ENCODE assay signal across 13 cellular contexts in the genomic region with DNA sequence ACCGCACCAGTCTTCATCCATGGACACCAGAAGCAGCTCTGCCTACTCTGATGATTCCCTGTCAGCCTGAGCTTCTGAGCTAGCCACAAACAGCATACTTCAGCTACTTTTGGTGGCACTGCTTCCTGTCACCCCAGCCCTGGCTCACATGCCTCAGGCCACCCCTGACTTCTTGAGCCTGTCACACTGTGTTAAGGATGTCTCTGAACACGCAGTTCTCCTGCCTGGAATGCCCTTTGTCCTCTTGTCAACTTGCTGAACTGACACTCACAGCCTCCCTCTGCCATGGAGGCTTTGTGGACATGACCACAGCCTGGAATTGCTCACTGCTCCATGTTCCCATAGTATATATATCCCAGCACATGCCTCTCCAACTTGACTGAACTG. TPM values are rescaled to one million over a fixed set of nuclear protein-coding genes. Genes with fewer than 3 reads are reported as not detected.
A peak's percentile ranks its signal among the peaks of the same experiment; 100 is the strongest.
DNase-seq lines count a peak whose midpoint lies in the region; ATAC-seq and TF ChIP-seq lines count a peak whose summit lies in the region.
"Had no signal": no experiment of that assay in that cellular context is flagged by ENCODE, and none has a peak within 500 bp of the region (broad histone marks: within the 10 kb centered on the region; RNA-seq: fewer than 3 reads in every experiment).

No MANE protein-coding gene starts in this region.

- H3K79me2 ChIP-seq in OCI-LY3 (ENCODE audit: low read length) (peaks cover 98% of the 10 kb centered on the region), MM.1S (ENCODE audit: low read length) (peaks cover 100% of the 10 kb centered on the region)

- H3K27me3 Mint-ChIP-seq in CD8-positive, alpha-beta T cell (ENCODE audit: low read depth), result no peaks in the 10 kb centered on the region

- no peak overlapping the region for H3K4me3 Mint-ChIP-seq in CD8-positive, alpha-beta T cell

- H3K9me2 ChIP-seq in MM.1S (replicated peaks; ENCODE audit: insufficient read depth, low read length), result no peaks in the 10 kb centered on the region

- peaks cover 20% of the 10 kb centered on the region for H3K79me1 ChIP-seq in neuronal stem cell (ENCODE audit: low read depth, low read length)

- no peak for ATAC-seq in GM18511 (IDR thresholded peaks at IDR 0.05; ENCODE audit: unreplicated experiment)
- no peak for ATAC-seq in CD8-positive, alpha-beta T cell
- ATAC-seq: HCT116 had no signal

- H4K8ac ChIP-seq in neuronal stem cell (ENCODE audit: low read depth, low read length), result no peak overlapping the region

- H3K9me3 ChIP-seq in OCI-LY3 (ENCODE audit: insufficient read depth, low read length), result no peaks in the 10 kb centered on the region
- H3K9me3 ChIP-seq in cardiac muscle cell (ENCODE audit: low read depth), result no peaks in the 10 kb centered on the region
- H3K9me3 ChIP-seq in neuronal stem cell (replicated peaks in 1 of 2; ENCODE audit: control insufficient read depth in 2 of 2, insufficient read depth in 1 of 2, low read depth in 1 of 2, low read length in 2 of 2), result no peaks in the 10 kb centered on the region
- H3K9me3 ChIP-seq in MM.1S (replicated peaks; ENCODE audit: insufficient read depth, low read length), result no peaks in the 10 kb centered on the region
- H3K9me3 ChIP-seq in CD8-positive, alpha-beta T cell (ENCODE audit: low read length), result no peaks in the 10 kb centered on the region
- H3K9me3 ChIP-seq: SJCRH30, thoracic aorta had no signal

- H2BK120ac ChIP-seq in neuronal stem cell (ENCODE audit: low read depth, low read length), result no peak overlapping the region

- DNase-seq in CD1c-positive myeloid dendritic cell (ENCODE audit: extremely low spot score) (peak; percentile 62), cardiac muscle cell (ENCODE audit: low read depth in 1 of 2, low spot score in 1 of 2) (peak in 1 of 2 donors; percentile 67), neuronal stem cell (ENCODE audit: low spot score) (no peak), MM.1S (no peak), AG08396 (ENCODE audit: low spot score) (no peak)
- DNase-seq in CD8-positive, alpha-beta T cell, result no peak
- DNase-seq: dermis blood vessel endothelial cell, DMS 273 treated with DMSO at 0.1 percent for 48 hours, SJCRH30 had no signal

- no peak overlapping the region for H3K4me3 ChIP-seq in OCI-LY3 (ENCODE audit: low read length)
- no peak overlapping the region for H3K4me3 ChIP-seq in cardiac muscle cell
- no peak overlapping the region for H3K4me3 ChIP-seq in neuronal stem cell (ENCODE audit: low read length in 2 of 2)
- H3K4me3 ChIP-seq in MM.1S (ENCODE audit: low read length), result no peak overlapping the region
- no peak overlapping the region for H3K4me3 ChIP-seq in CD8-positive, alpha-beta T cell (ENCODE audit: low read depth, low read length)
- H3K4me3 ChIP-seq: SJCRH30, thoracic aorta had no signal

- no peak overlapping the region for H2AK5ac ChIP-seq in neuronal stem cell (ENCODE audit: low read depth, low read length)

- H3K23ac ChIP-seq in neuronal stem cell (ENCODE audit: low read depth, low read length, poor library complexity), result no peak overlapping the region

- no peak overlapping the region for H3K9ac ChIP-seq in OCI-LY3 (ENCODE audit: low read length)
- peak overlapping the region; percentile 32 for H3K9ac ChIP-seq in neuronal stem cell (ENCODE audit: low read depth, low read length, poor library complexity)
- no peak overlapping the region for H3K9ac ChIP-seq in MM.1S (ENCODE audit: low read length)

- H3K27ac Mint-ChIP-seq in CD8-positive, alpha-beta T cell, result no peak overlapping the region

- peaks cover 33% of the 10 kb centered on the region for H3K36me3 ChIP-seq in OCI-LY3 (replicated peaks; ENCODE audit: low read depth, low read length)
- peaks cover 9% of the 10 kb centered on the region for H3K36me3 ChIP-seq in cardiac muscle cell
- H3K36me3 ChIP-seq in neuronal stem cell (replicated peaks in 1 of 2; ENCODE audit: control insufficient read depth in 2 of 2, insufficient read depth in 2 of 2, low read length in 2 of 2), result peaks cover 20 to 95% of the 10 kb centered on the region in 2 donors
- peaks cover 23% of the 10 kb centered on the region for H3K36me3 ChIP-seq in MM.1S (replicated peaks; ENCODE audit: insufficient read depth, low read length)
- peaks cover 15% of the 10 kb centered on the region for H3K36me3 ChIP-seq in CD8-positive, alpha-beta T cell (ENCODE audit: insufficient read depth, low read length)

- whole genome bisulfite sequencing in neuronal stem cell (ENCODE audit: extremely low coverage in 2 of 2, insufficient read length in 2 of 2, insufficient replicate concordance in 1 of 2), 2 donors, result no CpG with 5 or more reads among the region's 2 CpGs

- H3K4me1 Mint-ChIP-seq in CD8-positive, alpha-beta T cell (ENCODE audit: low read depth), result peaks cover 85% of the 10 kb centered on the region

- no peak overlapping the region; the same call in 1 of the 2 replicates for H3K27ac ChIP-seq in OCI-LY3 (ENCODE audit: low read length)
- peak overlapping the region; percentile 90 for H3K27ac ChIP-seq in cardiac muscle cell
- no peak overlapping the region for H3K27ac ChIP-seq in neuronal stem cell (replicated peaks; ENCODE audit: low read length)
- no peak overlapping the region for H3K27ac ChIP-seq in MM.1S (ENCODE audit: low read length)
- H3K27ac ChIP-seq in CD8-positive, alpha-beta T cell (ENCODE audit: low read depth, low read length), result no peak overlapping the region
- H3K27ac ChIP-seq: SJCRH30 had no signal

- no peak overlapping the region for H2BK12ac ChIP-seq in neuronal stem cell (ENCODE audit: low read length)

- intact Hi-C loops in CD8-positive, alpha-beta T cell (cut with DNase I, micrococcal nuclease), result no loop called here

- H2BK5ac ChIP-seq in neuronal stem cell (ENCODE audit: low read length), result no peak overlapping the region

- H3K27me3 ChIP-seq in OCI-LY3 (ENCODE audit: low read depth, low read length) (no peaks in the 10 kb centered on the region), cardiac muscle cell (no peaks in the 10 kb centered on the region), neuronal stem cell (ENCODE audit: control insufficient read depth in 3 of 3, insufficient read depth in 3 of 3, low read depth in 1 of 3, low read length in 3 of 3) (no peaks in the 10 kb centered on the region), MM.1S (replicated peaks; ENCODE audit: insufficient read depth, low read length) (no peaks in the 10 kb centered on the region)
- H3K27me3 ChIP-seq in CD8-positive, alpha-beta T cell (ENCODE audit: insufficient read depth, low read length), result no peaks in the 10 kb centered on the region
- H3K27me3 ChIP-seq: SJCRH30 had no signal

- CTCF ChIA-PET in CD8-positive, alpha-beta T cell (lab: Charles Lee), result interaction anchor here (0.9 to 1.3 kb wide), 2 partner anchors 33 to 34 kb away, joined by 3 read pairs; no protein-coding TSS in a partner anchor

- H3K14ac ChIP-seq in neuronal stem cell (ENCODE audit: low read length), result no peak overlapping the region

- TF ChIP-seq CTCF in OCI-LY3 (IDR thresholded peaks at IDR 0.05; ENCODE audit: low read depth, low read length), result no peak
- no peak for TF ChIP-seq CTCF in cardiac muscle cell (IDR thresholded peaks at IDR 0.05; ENCODE audit: low read depth, low read length)
- no peak for TF ChIP-seq CTCF in MM.1S (IDR thresholded peaks at IDR 0.05; ENCODE audit: low read length)
- TF ChIP-seq CTCF in CD8-positive, alpha-beta T cell (IDR thresholded peaks at IDR 0.05), result no peak

- H3K4me2 ChIP-seq in OCI-LY3 (ENCODE audit: low read length) (0 out of 2 replicates have a peak overlapping the region, but pooled peaks have one; percentile 55), neuronal stem cell (ENCODE audit: insufficient read depth, low read length, poor library complexity, severe bottlenecking) (no peak overlapping the region), MM.1S (ENCODE audit: low read depth, low read length) (no peak overlapping the region)

- no peaks in the 10 kb centered on the region for H3F3A ChIP-seq in MM.1S (ENCODE audit: insufficient read depth, low read length)

- H4K20me1 ChIP-seq in OCI-LY3 (ENCODE audit: insufficient read depth, low read length), result peaks cover 84% of the 10 kb centered on the region
- peaks cover 99% of the 10 kb centered on the region for H4K20me1 ChIP-seq in MM.1S (ENCODE audit: insufficient read depth, low read length)

- POLR2A ChIA-PET in CD8-positive, alpha-beta T cell (lab: Charles Lee), result no interaction called here

- peak overlapping the region; percentile 32 for H3K18ac ChIP-seq in neuronal stem cell (ENCODE audit: low read length)

- H3K4me1 ChIP-seq in OCI-LY3 (ENCODE audit: low read length) (peaks cover 32% of the 10 kb centered on the region), cardiac muscle cell (ENCODE audit: low read depth) (peaks cover 82% of the 10 kb centered on the region), neuronal stem cell (ENCODE audit: control insufficient read depth in 2 of 2, insufficient read depth in 1 of 2, low read depth in 1 of 2, low read length in 2 of 2) (peaks cover 0 to 13% of the 10 kb centered on the region in 2 donors), MM.1S (ENCODE audit: low read length) (peaks cover 49% of the 10 kb centered on the region)
- peaks cover 22% of the 10 kb centered on the region for H3K4me1 ChIP-seq in CD8-positive, alpha-beta T cell (ENCODE audit: insufficient read depth, low read length)

- H3K36me3 Mint-ChIP-seq in CD8-positive, alpha-beta T cell, result peaks cover 62% of the 10 kb centered on the region

- H4K91ac ChIP-seq in neuronal stem cell (ENCODE audit: low read depth, low read length, poor library complexity), result no peak overlapping the region

- H2AFZ ChIP-seq in OCI-LY3 (ENCODE audit: low read depth, low read length) (no peak overlapping the region), neuronal stem cell (ENCODE audit: low read length) (no peak overlapping the region), MM.1S (ENCODE audit: low read length) (no peak overlapping the region)

- no peak overlapping the region for H2BK15ac ChIP-seq in neuronal stem cell (ENCODE audit: low read length)

- no peaks in the 10 kb centered on the region for H3K9me3 Mint-ChIP-seq in CD8-positive, alpha-beta T cell

- H3K4ac ChIP-seq in neuronal stem cell (ENCODE audit: low read length), result no peak overlapping the region

RNA-seq across cellular contexts. Expression of gene MACROH2A1, which starts 7.2 kb away (rescaled TPM):
- 584 and 644 TPM in 2 replicates for total RNA-seq in cardiac muscle cell
- polyA plus RNA-seq in cardiac muscle cell, result 327 and 386 TPM in 2 replicates
- 191 TPM for polyA plus RNA-seq in neuronal stem cell (2013, experiment 1 of 2)
- 193 TPM for polyA plus RNA-seq in neuronal stem cell (2013, experiment 2 of 2)
- 10 to 100 TPM; 89.2 to 91.9 TPM for total RNA-seq in CD8-positive, alpha-beta T cell

RNA-seq across cellular contexts. Expression of gene DCANP1, which starts 55.3 kb away (rescaled TPM):
- total RNA-seq in cardiac muscle cell, result not detected in 2 replicates
- polyA plus RNA-seq in cardiac muscle cell, result not detected in 2 replicates
- polyA plus RNA-seq in neuronal stem cell (2013, experiment 1 of 2), result not detected
- not detected for polyA plus RNA-seq in neuronal stem cell (2013, experiment 2 of 2)
- total RNA-seq in CD8-positive, alpha-beta T cell, result not detected
- total RNA-seq: dermis blood vessel endothelial cell, SJCRH30, thoracic aorta had no signal
